ENCODE assay signal across 9 cellular contexts in genomic region chr2:54187331-54187730, GRCh38.
"Had no signal": no experiment of that assay in that cellular context is flagged by ENCODE, and none has a peak within 500 bp of the region (broad histone marks: within the 10 kb centered on the region; RNA-seq: fewer than 3 reads in every experiment).

No MANE protein-coding gene starts in this region.

- H3K4me1 ChIP-seq: HAP-1 had no signal

- H3K4me3 ChIP-seq: GM23248, HAP-1 had no signal

- H3K36me3 Mint-ChIP-seq: IgD-negative memory B cell had no signal

- H3K36me3 ChIP-seq: HAP-1 had no signal

- ATAC-seq: HCT116 had no signal

- H3K9me3 Mint-ChIP-seq: HFFc6 had no signal

- H3K27ac Mint-ChIP-seq: HFFc6, IgD-negative memory B cell had no signal

- H3K4me2 ChIP-seq: KMS-11 had no signal

- H3K27ac ChIP-seq: GM23248, KMS-11 had no signal

- H3K27me3 Mint-ChIP-seq: IgD-negative memory B cell had no signal

- H3K4me3 Mint-ChIP-seq: HFFc6, IgD-negative memory B cell had no signal

- H3K9ac ChIP-seq: GM23248, KMS-11 had no signal

- H2AFZ ChIP-seq: GM23248 had no signal

- DNase-seq: GM23248, GOT3, H7, HFFc6, KBM-7 had no signal
